ENCODE assay signal across 24 cellular contexts in the genomic region with DNA sequence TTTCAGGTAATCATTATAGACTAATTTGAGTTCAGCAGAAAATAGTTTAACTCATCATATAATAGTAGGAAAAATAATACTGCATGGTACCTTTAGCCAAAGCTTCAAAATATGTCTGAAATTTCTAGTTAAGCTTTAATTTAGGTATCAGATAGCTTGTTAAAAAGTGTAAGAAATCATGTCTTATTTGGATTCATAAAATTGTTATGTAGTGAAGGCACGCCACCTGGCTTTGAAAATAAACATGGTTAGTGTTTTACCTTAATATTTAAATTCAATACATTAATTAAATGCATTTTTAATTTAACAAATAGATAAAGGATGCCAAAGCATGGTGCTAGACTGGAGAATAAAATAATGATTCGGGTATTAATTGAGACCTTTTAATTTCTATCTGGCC.
DNase-seq lines count a peak whose midpoint lies in the region; ATAC-seq and TF ChIP-seq lines count a peak whose summit lies in the region.
"Had no signal": no experiment of that assay in that cellular context is flagged by ENCODE, and none has a peak within 500 bp of the region (broad histone marks: within the 10 kb centered on the region; RNA-seq: fewer than 3 reads in every experiment).

No MANE protein-coding gene starts in this region.

- POLR2A ChIA-PET in Caco-2 (lab: Charles Lee): no interaction called here

- H3K4me3 Mint-ChIP-seq in Caco-2 (ENCODE audit: unreplicated experiment) (no peak overlapping the region), natural killer cell (no peak overlapping the region)
- H3K4me3 Mint-ChIP-seq: activated CD4-positive, alpha-beta memory T cell treated with anti-CD3 and anti-CD28 coated beads for 36 hours; central memory CD8-positive, alpha-beta T cell; stimulated activated naive B cell treated with anti-CD40 and anti-IgM and Interleukin-4, amounts not matched to agents 10 μg/mL and 1 μg/mL and 100 μg/mL, for 72 hours; T-helper 1 cell treated with Interleukin-12 subunit alpha and Interleukin-12 subunit beta and Interleukin-4 antibody, amounts not matched to agents 30 μg/mL and 1 μg/mL, for 36 hours had no signal

- BruUV-seq in Caco-2 (replicated peaks; lab: Mats Ljungman, UMichigan): no TSS peak

- H3K9me3 ChIP-seq in OCI-LY3 (ENCODE audit: insufficient read depth, low read length) (no peaks in the 10 kb centered on the region), Caco-2 (no peaks in the 10 kb centered on the region)
- H3K9me3 ChIP-seq: neutrophil, right atrium auricular region had no signal

- H3K9ac ChIP-seq in OCI-LY3 (ENCODE audit: low read length): no peak overlapping the region

- H3K27ac Mint-ChIP-seq in Caco-2 (ENCODE audit: unreplicated experiment) (no peak overlapping the region), natural killer cell (no peak overlapping the region)
- H3K27ac Mint-ChIP-seq: activated CD4-positive, alpha-beta memory T cell treated with anti-CD3 and anti-CD28 coated beads for 36 hours; stimulated activated naive B cell treated with anti-CD40 and anti-IgM and Interleukin-4, amounts not matched to agents 10 μg/mL and 1 μg/mL and 100 μg/mL, for 72 hours; T-helper 1 cell treated with Interleukin-12 subunit alpha and Interleukin-12 subunit beta and Interleukin-4 antibody, amounts not matched to agents 30 μg/mL and 1 μg/mL, for 36 hours had no signal

- intact Hi-C loops in Caco-2 (cut with micrococcal nuclease; ENCODE audit: unreplicated experiment): loop anchor here (10.0 kb wide), 1 partner anchor 698 kb away; no protein-coding TSS in a partner anchor
- intact Hi-C loops in natural killer cell (cut with micrococcal nuclease): no loop called here

- H3K36me3 Mint-ChIP-seq in Caco-2 (ENCODE audit: insufficient read depth, unreplicated experiment): no peaks in the 10 kb centered on the region
- peaks cover 6% of the 10 kb centered on the region for H3K36me3 Mint-ChIP-seq in natural killer cell
- H3K36me3 Mint-ChIP-seq: activated CD4-positive, alpha-beta memory T cell treated with anti-CD3 and anti-CD28 coated beads for 36 hours; stimulated activated naive B cell treated with anti-CD40 and anti-IgM and Interleukin-4, amounts not matched to agents 10 μg/mL and 1 μg/mL and 100 μg/mL, for 72 hours had no signal

- CTCF ChIA-PET in Caco-2 (lab: Charles Lee): no interaction called here

- DNase-seq in GM10266 (ENCODE audit: extremely low spot score) (no peak), choroid plexus epithelial cell (ENCODE audit: low read depth) (peak; percentile 34), midbrain (lab: John Stamatoyannopoulos, UW) (peak; percentile 8), Caco-2 (no peak), natural killer cell (no peak)
- DNase-seq in activated CD4-positive, CD25-positive, alpha-beta regulatory T cell (lab: John Stamatoyannopoulos, UW): no peak
- DNase-seq: activated CD4-positive, alpha-beta memory T cell treated with anti-CD3 and anti-CD28 coated beads for 36 hours; activated naive CD4-positive, alpha-beta T cell; activated T-cell treated with anti-CD3 and anti-CD28 coated beads, Interleukin-2, amount 50 U/mL, for 1 hour; COR-L47; effector memory CD4-positive, alpha-beta T cell; IMR-90; left ventricle myocardium superior; NCI-H187 treated with DMSO at 0.1 percent for 48 hours; NCI-H446; SHP77; stimulated activated naive B cell treated with anti-CD40 and anti-IgM and Interleukin-4, amounts not matched to agents 10 μg/mL and 1 μg/mL and 100 μg/mL, for 72 hours; WERI-Rb-1 had no signal

- H3K4me1 ChIP-seq in OCI-LY3 (ENCODE audit: low read length) (no peaks in the 10 kb centered on the region), Caco-2 (no peaks in the 10 kb centered on the region)
- H3K4me1 ChIP-seq: right atrium auricular region had no signal

- H3K4me1 Mint-ChIP-seq in Caco-2 (ENCODE audit: low read depth, unreplicated experiment): no peaks in the 10 kb centered on the region
- no peaks in the 10 kb centered on the region for H3K4me1 Mint-ChIP-seq in natural killer cell
- H3K4me1 Mint-ChIP-seq: central memory CD8-positive, alpha-beta T cell; stimulated activated naive B cell treated with anti-CD40 and anti-IgM and Interleukin-4, amounts not matched to agents 10 μg/mL and 1 μg/mL and 100 μg/mL, for 72 hours had no signal

- no peaks in the 10 kb centered on the region for H4K20me1 ChIP-seq in OCI-LY3 (ENCODE audit: insufficient read depth, low read length)

- H3K27ac ChIP-seq in OCI-LY3 (ENCODE audit: low read length): no peak overlapping the region
- H3K27ac ChIP-seq: neutrophil, right atrium auricular region, WERI-Rb-1 had no signal

- no peaks in the 10 kb centered on the region for H3K79me2 ChIP-seq in OCI-LY3 (ENCODE audit: low read length)

- no peak overlapping the region for H3K4me2 ChIP-seq in OCI-LY3 (ENCODE audit: low read length)

- ATAC-seq in natural killer cell (no peak), HG02870 (IDR thresholded peaks at IDR 0.05; ENCODE audit: unreplicated experiment) (no peak)
- ATAC-seq: left ventricle myocardium superior; stimulated activated naive B cell treated with anti-CD40 and anti-IgM and Interleukin-4, amounts not matched to agents 10 μg/mL and 1 μg/mL and 100 μg/mL, for 72 hours had no signal

- TF ChIP-seq CTCF in GM10266 (IDR thresholded peaks at IDR 0.05; ENCODE audit: control insufficient read depth, insufficient read depth, low read depth, missing control alignments) (peak; percentile 21), OCI-LY3 (IDR thresholded peaks at IDR 0.05; ENCODE audit: low read depth, low read length) (peak; percentile 61), choroid plexus epithelial cell (conservative IDR thresholded peaks at IDR 0.05; ENCODE audit: low read depth, low read length) (peak; percentile 32), Caco-2 (IDR thresholded peaks at IDR 0.05; ENCODE audit: insufficient read depth in 1 of 2, low read depth in 1 of 2, low read length in 1 of 2, severe bottlenecking in 1 of 2, unreplicated experiment in 1 of 2) (no peak), natural killer cell (IDR thresholded peaks at IDR 0.05) (no peak)

- H3K27me3 ChIP-seq in OCI-LY3 (ENCODE audit: low read depth, low read length) (no peaks in the 10 kb centered on the region), Caco-2 (replicated peaks; ENCODE audit: control insufficient read depth, insufficient read depth, low read length) (no peaks in the 10 kb centered on the region)
- H3K27me3 ChIP-seq: neutrophil, right atrium auricular region had no signal

- H3K9me3 Mint-ChIP-seq in Caco-2 (ENCODE audit: unreplicated experiment) (no peaks in the 10 kb centered on the region), natural killer cell (peaks cover 7 to 14% of the 10 kb centered on the region in 2 donors)

- H2AFZ ChIP-seq in OCI-LY3 (ENCODE audit: low read depth, low read length): no peak overlapping the region

- H3K27me3 Mint-ChIP-seq in Caco-2 (ENCODE audit: insufficient read depth, unreplicated experiment) (no peaks in the 10 kb centered on the region), natural killer cell (ENCODE audit: low read depth in 2 of 2) (no peaks in the 10 kb centered on the region)
- H3K27me3 Mint-ChIP-seq: activated CD4-positive, alpha-beta memory T cell treated with anti-CD3 and anti-CD28 coated beads for 36 hours; central memory CD8-positive, alpha-beta T cell; stimulated activated naive B cell treated with anti-CD40 and anti-IgM and Interleukin-4, amounts not matched to agents 10 μg/mL and 1 μg/mL and 100 μg/mL, for 72 hours had no signal

- H3K4me3 ChIP-seq in OCI-LY3 (ENCODE audit: low read length): no peak overlapping the region
- H3K4me3 ChIP-seq in choroid plexus epithelial cell (ENCODE audit: low read depth, low read length): no peak overlapping the region
- H3K4me3 ChIP-seq in Caco-2 (ENCODE audit: low read depth, low read length): no peak overlapping the region
- H3K4me3 ChIP-seq: right atrium auricular region had no signal

- H3K36me3 ChIP-seq in OCI-LY3 (replicated peaks; ENCODE audit: low read depth, low read length) (no peaks in the 10 kb centered on the region), Caco-2 (ENCODE audit: control insufficient read depth, insufficient read depth, low read length) (no peaks in the 10 kb centered on the region)
- H3K36me3 ChIP-seq: neutrophil, right atrium auricular region, WERI-Rb-1 had no signal

Comparison
In these comparisons a context has a peak if more than half of its experiments do, and no peak if none do; other contexts are left out.
1. DNase-seq: peak in choroid plexus epithelial cell (single experiment) and midbrain (single experiment); none in GM10266 (single experiment), Caco-2 (0 of 2), natural killer cell (single experiment) and activated CD4-positive, CD25-positive, alpha-beta regulatory T cell (0 of 4).
2. CTCF ChIP-seq: peak in GM10266 (single experiment), OCI-LY3 (single experiment) and choroid plexus epithelial cell (single experiment); none in Caco-2 (0 of 2) and natural killer cell (single experiment).